8 cellular contexts compared by ENCODE assay signal in genomic region chr1:161021168-161021958, GRCh38.
DNase-seq lines count a peak whose midpoint lies in the region; ATAC-seq lines count a peak whose summit lies in the region.

No MANE protein-coding gene starts in this region.

- peak overlapping the region; percentile 81 to 97 for H3K4me3 ChIP-seq in mucosa of rectum (ENCODE audit: low read length in 2 of 2)

- no peaks in the 10 kb centered on the region for H3K36me3 ChIP-seq in mucosa of rectum (ENCODE audit: control insufficient read depth in 2 of 2, insufficient read depth in 2 of 2, low read length in 2 of 2)

- H3K4me1 ChIP-seq in mucosa of rectum (ENCODE audit: control insufficient read depth in 2 of 2, insufficient read depth in 2 of 2, low read length in 2 of 2) = peaks cover 16 to 41% of the 10 kb centered on the region in 2 donors

- peak overlapping the region; percentile 93 to 97 for H3K9ac ChIP-seq in mucosa of rectum (ENCODE audit: low read depth in 1 of 2, low read length in 2 of 2)

- H3K9me3 ChIP-seq in mucosa of rectum (ENCODE audit: control insufficient read depth in 2 of 2, low read length in 2 of 2) = no peaks in the 10 kb centered on the region

- ATAC-seq in GM19468 (IDR thresholded peaks at IDR 0.05; ENCODE audit: extremely low read depth, unreplicated experiment) = peak; percentile 69

- DNase-seq in COLO668 (lab: John Stamatoyannopoulos, UW; ENCODE audit: unreplicated experiment) (peak; percentile 99), HPDE6-E6E7 (ENCODE audit: extremely low spot score) (peak; percentile 98), NOMO-1 treated with dmso at 0.1 percent for 144 hours (lab: John Stamatoyannopoulos, UW; ENCODE audit: unreplicated experiment) (peak; percentile 85), epithelial cell of prostate (ENCODE audit: low read depth, low spot score) (peak; percentile 100)
- DNase-seq in activated CD8-positive, alpha-beta memory T cell treated with anti-CD3 and anti-CD28 coated beads, Interleukin-2, amount 50 U/mL, for 48 hours = peak; percentile 88
- peak; percentile 87 for DNase-seq in stimulated activated CD8-positive, alpha-beta memory T cell treated with anti-CD3 and anti-CD28 coated beads, Interleukin-4, amount 100 ng/mL, for 48 hours

- H3K27ac ChIP-seq in epithelial cell of prostate = peak overlapping the region; percentile 96
- H3K27ac ChIP-seq in mucosa of rectum (ENCODE audit: low read depth in 2 of 2, low read length in 2 of 2) = peak overlapping the region; percentile 94 to 95

- no peaks in the 10 kb centered on the region for H3K27me3 ChIP-seq in mucosa of rectum (ENCODE audit: control insufficient read depth in 2 of 2, insufficient read depth in 2 of 2, low read length in 2 of 2)

Comparison
In these comparisons a context has a peak if more than half of its experiments do, and no peak if none do; other contexts are left out.
1. Peak in every context shown above with its lines: DNase-seq, ATAC-seq, H3K4me3 ChIP-seq and H3K27ac ChIP-seq.